In the genomic region with DNA sequence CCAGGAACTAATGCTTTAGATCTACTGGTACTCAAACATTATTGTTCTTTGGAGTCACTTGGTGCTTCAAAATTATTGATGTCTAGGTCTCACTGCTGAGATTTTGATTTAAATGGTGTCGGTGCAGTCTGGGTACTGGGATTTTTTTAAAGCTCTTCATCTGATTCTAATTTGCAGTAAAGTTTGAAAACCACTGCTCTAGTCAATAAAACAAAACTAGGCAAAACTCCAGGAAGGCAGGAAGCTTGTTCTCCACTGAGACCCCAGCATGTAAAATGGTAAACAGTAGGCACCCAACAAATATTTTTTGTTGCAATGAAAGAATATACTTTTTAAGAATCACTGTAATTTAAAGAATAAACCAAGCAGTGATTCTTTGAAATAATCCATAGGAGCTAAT, we compare ENCODE assay signal across 15 cellular contexts. TPM values are rescaled to one million over a fixed set of nuclear protein-coding genes. Genes with fewer than 3 reads are reported as not detected.
DNase-seq lines count a peak whose midpoint lies in the region; ATAC-seq lines count a peak whose summit lies in the region.
"Had no signal": no experiment of that assay in that cellular context is flagged by ENCODE, and none has a peak within 500 bp of the region (broad histone marks: within the 10 kb centered on the region; RNA-seq: fewer than 3 reads in every experiment).

No MANE protein-coding gene starts in this region.

- intact Hi-C loops in sciatic nerve (cut with DNase I) = no loop called here

- CTCF ChIA-PET in activated CD8-positive, alpha-beta memory T cell treated with anti-CD3 and anti-CD28 coated beads, Interleukin-2, amount 10 ng/mL, durations not matched to agents 7 days and 5 days (lab: Charles Lee) = interaction anchor here (1.3 to 3.0 kb wide), 2 partner anchors 144 to 173 kb away, joined by 3 to 7 read pairs; no protein-coding TSS in a partner anchor

- ATAC-seq in activated CD8-positive, alpha-beta memory T cell treated with anti-CD3 and anti-CD28 coated beads, Interleukin-2, amount 10 ng/mL, durations not matched to agents 7 days and 5 days = no peak
- no peak for ATAC-seq in effector memory CD8-positive, alpha-beta T cell (replicated peaks)
- ATAC-seq in sciatic nerve = peak; percentile 8
- no peak for ATAC-seq in HG02610 (IDR thresholded peaks at IDR 0.05; ENCODE audit: unreplicated experiment)
- no peak for ATAC-seq in GM21381 (IDR thresholded peaks at IDR 0.05; ENCODE audit: unreplicated experiment)
- ATAC-seq: GM23338, left cardiac atrium had no signal

- H3K36me3 Mint-ChIP-seq in activated CD8-positive, alpha-beta memory T cell treated with anti-CD3 and anti-CD28 coated beads, Interleukin-2, amount 10 ng/mL, durations not matched to agents 7 days and 5 days = peaks cover 12% of the 10 kb centered on the region
- H3K36me3 Mint-ChIP-seq in effector memory CD8-positive, alpha-beta T cell (ENCODE audit: insufficient read depth) = peaks cover 4% of the 10 kb centered on the region

- no peaks in the 10 kb centered on the region for H3K27me3 Mint-ChIP-seq in activated CD8-positive, alpha-beta memory T cell treated with anti-CD3 and anti-CD28 coated beads, Interleukin-2, amount 10 ng/mL, durations not matched to agents 7 days and 5 days
- no peaks in the 10 kb centered on the region for H3K27me3 Mint-ChIP-seq in effector memory CD8-positive, alpha-beta T cell

- H3K27ac Mint-ChIP-seq in activated CD8-positive, alpha-beta memory T cell treated with anti-CD3 and anti-CD28 coated beads, Interleukin-2, amount 10 ng/mL, durations not matched to agents 7 days and 5 days = peak overlapping the region; percentile 5
- H3K27ac Mint-ChIP-seq in effector memory CD8-positive, alpha-beta T cell = peak overlapping the region; percentile 69 to 73

- DNase-seq in activated CD8-positive, alpha-beta memory T cell treated with anti-CD3 and anti-CD28 coated beads, Interleukin-2, amount 10 ng/mL, durations not matched to agents 7 days and 5 days = no peak
- no peak for DNase-seq in activated CD8-positive, alpha-beta memory T cell treated with anti-CD3 and anti-CD28 coated beads, Interleukin-2, amount 50 U/mL, for 4 hours
- DNase-seq in M059J (ENCODE audit: low read depth) (peak; percentile 6), sciatic nerve (ENCODE audit: low spot score) (no peak), D341Med (ENCODE audit: low spot score) (no peak)
- DNase-seq in effector memory CD8-positive, alpha-beta T cell = no peak
- DNase-seq: ACHN; amygdala; DMS79 treated with DMSO at 0.1 percent for 48 hours; left cardiac atrium; NCI-H2227 treated with DMSO at 0.1 percent for 48 hours; stimulated activated CD4-positive, alpha-beta T cell treated with anti-CD3 and anti-CD28 coated beads, Interleukin-15, amount 100 ng/mL, for 24 hours had no signal

- peaks cover 59% of the 10 kb centered on the region for H3K4me1 Mint-ChIP-seq in activated CD8-positive, alpha-beta memory T cell treated with anti-CD3 and anti-CD28 coated beads, Interleukin-2, amount 10 ng/mL, durations not matched to agents 7 days and 5 days
- peaks cover 48 to 68% of the 10 kb centered on the region in 2 donors for H3K4me1 Mint-ChIP-seq in effector memory CD8-positive, alpha-beta T cell (ENCODE audit: low read depth in 2 of 2)

- no peaks in the 10 kb centered on the region for H3K9me3 Mint-ChIP-seq in activated CD8-positive, alpha-beta memory T cell treated with anti-CD3 and anti-CD28 coated beads, Interleukin-2, amount 10 ng/mL, durations not matched to agents 7 days and 5 days (ENCODE audit: low read depth)
- no peaks in the 10 kb centered on the region for H3K9me3 Mint-ChIP-seq in effector memory CD8-positive, alpha-beta T cell
- H3K9me3 Mint-ChIP-seq: GM23338 had no signal

- H3K4me3 Mint-ChIP-seq in activated CD8-positive, alpha-beta memory T cell treated with anti-CD3 and anti-CD28 coated beads, Interleukin-2, amount 10 ng/mL, durations not matched to agents 7 days and 5 days = peak overlapping the region; percentile 4
- H3K4me3 Mint-ChIP-seq in effector memory CD8-positive, alpha-beta T cell = peak overlapping the region; percentile 15 to 79
- H3K4me3 Mint-ChIP-seq: GM23338 had no signal

RNA-seq across cellular contexts. Expression of gene ADD3, which starts 49.7 kb away (rescaled TPM):
- 100 to 1,000 TPM; 124 to 206 TPM for total RNA-seq in activated CD8-positive, alpha-beta memory T cell treated with anti-CD3 and anti-CD28 coated beads, Interleukin-2, amount 10 ng/mL, durations not matched to agents 7 days and 5 days
- total RNA-seq in M059J (2014; rRNA removed; shearing (Covaris generic)) = 152 and 462 TPM in 2 replicates
- 321 TPM for total RNA-seq in sciatic nerve
